ENCODE assay signal across 12 cellular contexts in the genomic region with DNA sequence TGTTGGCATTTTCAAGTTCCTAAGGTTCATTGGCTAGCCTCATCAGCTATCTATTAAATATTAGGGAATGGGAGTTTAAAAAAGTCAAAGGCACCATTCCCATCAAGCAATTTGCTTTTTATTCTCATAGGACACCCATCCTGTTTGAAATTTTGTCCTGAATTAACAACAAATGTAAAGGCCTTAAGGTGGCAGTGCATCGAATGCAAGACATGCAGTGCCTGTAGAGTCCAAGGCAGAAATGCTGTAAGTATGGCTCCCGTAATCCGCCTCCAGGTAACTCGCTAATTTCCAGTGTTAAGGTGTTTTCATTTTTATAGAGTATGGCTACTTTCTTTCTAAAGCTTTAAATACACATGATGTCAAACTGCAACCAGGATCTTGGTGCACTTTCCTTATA.
"Had no signal": no experiment of that assay in that cellular context is flagged by ENCODE, and none has a peak within 500 bp of the region (broad histone marks: within the 10 kb centered on the region; RNA-seq: fewer than 3 reads in every experiment).

No MANE protein-coding gene starts in this region.

- H3K4me3 Mint-ChIP-seq: activated CD4-positive, alpha-beta memory T cell treated with anti-CD3 and anti-CD28 coated beads for 36 hours had no signal

- H3K9me3 Mint-ChIP-seq: activated CD4-positive, alpha-beta memory T cell treated with anti-CD3 and anti-CD28 coated beads for 36 hours had no signal

- H3K27me3 ChIP-seq: ascending aorta, breast epithelium, gastrocnemius medialis, heart left ventricle, ovary had no signal

- H3K36me3 ChIP-seq: ascending aorta, breast epithelium, gastrocnemius medialis, ovary, thoracic aorta had no signal

- H3K27ac ChIP-seq: ascending aorta, gastrocnemius medialis, ovary, thoracic aorta had no signal

- H3K4me1 ChIP-seq: breast epithelium had no signal

- H3K4me3 ChIP-seq: ascending aorta, breast epithelium, gastrocnemius medialis, heart left ventricle, ovary, thoracic aorta had no signal

- H3K27ac Mint-ChIP-seq: activated CD4-positive, alpha-beta memory T cell treated with anti-CD3 and anti-CD28 coated beads for 36 hours had no signal

- ATAC-seq: gastrocnemius medialis, heart left ventricle had no signal

- H3K27me3 Mint-ChIP-seq: activated CD4-positive, alpha-beta memory T cell treated with anti-CD3 and anti-CD28 coated beads for 36 hours had no signal

- DNase-seq: activated CD4-positive, alpha-beta memory T cell treated with anti-CD3 and anti-CD28 coated beads for 36 hours; activated CD4-positive, alpha-beta T cell treated with anti-CD3 and anti-CD28 coated beads for 1 hour; activated CD8-positive, alpha-beta memory T cell treated with anti-CD3 and anti-CD28 coated beads, Interleukin-2, amount 50 U/mL, for 4 hours; activated gamma-delta T cell treated with Interleukin-2 at 50 U/mL for 16 hours; cerebellar nuclear complex; gastrocnemius medialis; heart left ventricle; ovary; SW 1271 had no signal

- H3K9me3 ChIP-seq: ascending aorta, breast epithelium, gastrocnemius medialis, heart left ventricle, ovary, thoracic aorta had no signal
